In the genomic region with DNA sequence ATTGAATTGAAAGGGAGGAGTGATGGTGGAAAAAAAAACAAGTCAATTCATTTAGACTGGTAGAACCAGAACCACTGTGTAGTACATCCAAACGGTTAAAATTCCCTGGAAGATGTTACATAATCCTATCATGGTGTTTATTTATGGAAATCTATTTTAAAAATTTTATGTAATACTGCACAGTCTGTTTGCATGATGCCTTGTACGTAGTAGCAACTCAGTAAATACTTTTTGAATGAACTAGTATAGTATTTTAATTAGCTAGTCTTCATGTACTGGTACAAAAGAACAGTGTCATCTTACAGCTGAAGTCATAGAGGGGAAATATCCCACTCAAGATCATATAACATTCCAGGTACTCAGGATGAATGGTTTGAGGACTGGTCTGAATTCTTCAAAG, we compare ENCODE assay signal across 14 cellular contexts. TPM values are rescaled to one million over a fixed set of nuclear protein-coding genes. Genes with fewer than 3 reads are reported as not detected.
DNase-seq lines count a peak whose midpoint lies in the region; ATAC-seq and TF ChIP-seq lines count a peak whose summit lies in the region.
"Had no signal": no experiment of that assay in that cellular context is flagged by ENCODE, and none has a peak within 500 bp of the region (broad histone marks: within the 10 kb centered on the region; RNA-seq: fewer than 3 reads in every experiment).

No MANE protein-coding gene starts in this region.

- CTCF ChIA-PET in CD4-positive, alpha-beta T cell (lab: Charles Lee), result no interaction called here
- CTCF ChIA-PET in activated CD8-positive, alpha-beta T cell treated with anti-CD3 and anti-CD28 coated beads, Interleukin-2, amount 10 ng/mL, durations not matched to agents 7 days and 5 days (lab: Charles Lee), result interaction anchor here (1.2 to 6.3 kb wide), 7 partner anchors 11 to 81 kb away, joined by 3 to 31 read pairs (median 9); no protein-coding TSS in a partner anchor

- no peak overlapping the region for H3K4me2 ChIP-seq in GM23248 (ENCODE audit: unreplicated experiment)

- peaks cover 18% of the 10 kb centered on the region; the same call in 1 of the 2 replicates for H3F3A ChIP-seq in GM23248 (ENCODE audit: insufficient read depth)

- H2AFZ ChIP-seq in GM23248, result 0 out of 2 replicates have a peak overlapping the region, but pooled peaks have one; percentile 84

- no peak for TF ChIP-seq EP300 in upper lobe of left lung (IDR thresholded peaks at IDR 0.05)

- H3K9me3 ChIP-seq in CD4-positive, alpha-beta T cell (ENCODE audit: control insufficient read depth, low read length), result peaks cover 13% of the 10 kb centered on the region
- H3K9me3 ChIP-seq in GM23248 (ENCODE audit: low read depth), result no peaks in the 10 kb centered on the region
- H3K9me3 ChIP-seq in upper lobe of left lung, result peaks cover 0 to 5% (median 0%) of the 10 kb centered on the region in 4 donors
- H3K9me3 ChIP-seq: BE2C, colonic mucosa, pancreas had no signal

- in situ Hi-C loops in GM23248 (cut with MboI), result no loop called here

- no peak for ATAC-seq in CD4-positive, alpha-beta T cell (ENCODE audit: poor library complexity)
- ATAC-seq in activated CD8-positive, alpha-beta T cell treated with anti-CD3 and anti-CD28 coated beads, Interleukin-2, amount 10 ng/mL, durations not matched to agents 7 days and 5 days, result no peak
- ATAC-seq in natural killer cell (no peak), upper lobe of left lung (ENCODE audit: low FRiP score in 2 of 2) (no peak), HG02623 (IDR thresholded peaks at IDR 0.05; ENCODE audit: unreplicated experiment) (no peak)

- POLR2A ChIA-PET in CD4-positive, alpha-beta T cell (lab: Charles Lee), result interaction anchor here (0.6 to 1.9 kb wide), 3 partner anchors 15 to 43 kb away, joined by 3 to 12 read pairs (median 6); partner anchors contain the start of gene IER5
- POLR2A ChIA-PET in activated CD8-positive, alpha-beta T cell treated with anti-CD3 and anti-CD28 coated beads, Interleukin-2, amount 10 ng/mL, durations not matched to agents 7 days and 5 days (lab: Charles Lee), result interaction anchor here (0.6 to 2.9 kb wide), 4 partner anchors 11 to 105 kb away, joined by 3 to 22 read pairs (median 3); partner anchors contain the start of gene IER5

- H3K36me3 ChIP-seq in GM23248 (ENCODE audit: low read depth) (no peaks in the 10 kb centered on the region), upper lobe of left lung (peaks cover 0 to 4% (median 1%) of the 10 kb centered on the region in 4 donors)
- H3K36me3 ChIP-seq: BE2C, colonic mucosa, HAP-1, pancreas had no signal

- no peak for DNase-seq in CD4-positive, alpha-beta T cell
- DNase-seq in GM23248 (no peak), natural killer cell (no peak), NCI-H1417 (lab: John Stamatoyannopoulos, UW) (no peak), upper lobe of left lung (no peak)
- DNase-seq in activated CD8-positive, alpha-beta T cell treated with anti-CD3 and anti-CD28 coated beads, Interleukin-2, amount 10 ng/mL, durations not matched to agents 7 days and 5 days, result no peak
- DNase-seq: BE2C, colonic mucosa, NCI-H187, NCI-H446 had no signal

- no peak overlapping the region for H3K4me3 ChIP-seq in GM23248
- H3K4me3 ChIP-seq in upper lobe of left lung, result no peak overlapping the region
- H3K4me3 ChIP-seq: colonic mucosa, HAP-1, pancreas had no signal

- peak overlapping the region; percentile 7 for H3K4me3 Mint-ChIP-seq in CD4-positive, alpha-beta T cell
- H3K4me3 Mint-ChIP-seq in activated CD8-positive, alpha-beta T cell treated with anti-CD3 and anti-CD28 coated beads, Interleukin-2, amount 10 ng/mL, durations not matched to agents 7 days and 5 days, result no peak overlapping the region
- H3K4me3 Mint-ChIP-seq in natural killer cell, result peak overlapping the region; percentile 87

- peak overlapping the region; percentile 53 for H3K27ac Mint-ChIP-seq in CD4-positive, alpha-beta T cell
- peak overlapping the region; percentile 94 for H3K27ac Mint-ChIP-seq in activated CD8-positive, alpha-beta T cell treated with anti-CD3 and anti-CD28 coated beads, Interleukin-2, amount 10 ng/mL, durations not matched to agents 7 days and 5 days
- peak overlapping the region; percentile 91 to 98 for H3K27ac Mint-ChIP-seq in natural killer cell

- H3K9me3 Mint-ChIP-seq in CD4-positive, alpha-beta T cell, result no peaks in the 10 kb centered on the region
- peaks cover 7% of the 10 kb centered on the region for H3K9me3 Mint-ChIP-seq in activated CD8-positive, alpha-beta T cell treated with anti-CD3 and anti-CD28 coated beads, Interleukin-2, amount 10 ng/mL, durations not matched to agents 7 days and 5 days (ENCODE audit: insufficient read depth)
- no peaks in the 10 kb centered on the region for H3K9me3 Mint-ChIP-seq in natural killer cell

- no peaks in the 10 kb centered on the region for H4K20me1 ChIP-seq in GM23248 (ENCODE audit: insufficient read depth)

- no peak overlapping the region for H3K27ac ChIP-seq in CD4-positive, alpha-beta T cell (ENCODE audit: low read depth, low read length)
- H3K27ac ChIP-seq in GM23248 (no peak overlapping the region), upper lobe of left lung (peak overlapping the region in 2 of 4 donors; percentile 69 to 71)

- H3K79me2 ChIP-seq in GM23248 (ENCODE audit: insufficient read depth), result no peaks in the 10 kb centered on the region

- H3K27me3 Mint-ChIP-seq in CD4-positive, alpha-beta T cell, result no peaks in the 10 kb centered on the region
- no peaks in the 10 kb centered on the region for H3K27me3 Mint-ChIP-seq in activated CD8-positive, alpha-beta T cell treated with anti-CD3 and anti-CD28 coated beads, Interleukin-2, amount 10 ng/mL, durations not matched to agents 7 days and 5 days (ENCODE audit: low read depth)
- no peaks in the 10 kb centered on the region for H3K27me3 Mint-ChIP-seq in natural killer cell (ENCODE audit: low read depth in 2 of 2)
- H3K27me3 Mint-ChIP-seq: stimulated activated naive CD8-positive, alpha-beta T cell treated with anti-CD3 and anti-CD28 coated beads, Interleukin-15, amount 100 ng/mL, for 72 hours had no signal

- 8 to 10% methylated on average over 2 of the region's 2 CpGs for WGBS in GM23248 (ENCODE audit: low coverage in 1 of 2, low lambda C conversion rate in 2 of 2, missing lambda C conversion rate in 2 of 2), 2 experiments
- WGBS in upper lobe of left lung, 2 donors, result 42 to 52% methylated on average over 2 of the region's 2 CpGs

- no peaks in the 10 kb centered on the region for H3K27me3 ChIP-seq in CD4-positive, alpha-beta T cell (ENCODE audit: control insufficient read depth, insufficient read depth, low read length)
- H3K27me3 ChIP-seq in GM23248 (replicated peaks; ENCODE audit: insufficient read depth) (no peaks in the 10 kb centered on the region), upper lobe of left lung (no peaks in the 10 kb centered on the region)
- H3K27me3 ChIP-seq: BE2C, colonic mucosa, pancreas had no signal

- H3K4me1 ChIP-seq in GM23248 (ENCODE audit: insufficient read depth) (peaks cover 18% of the 10 kb centered on the region), upper lobe of left lung (peaks cover 3 to 15% (median 6%) of the 10 kb centered on the region in 4 donors)
- H3K4me1 ChIP-seq: BE2C, colonic mucosa, pancreas had no signal

- no peak for TF ChIP-seq POLR2A in upper lobe of left lung (IDR thresholded peaks at IDR 0.05)

- H3K9me2 ChIP-seq in GM23248 (ENCODE audit: insufficient read depth), result no peaks in the 10 kb centered on the region

- H3K4me1 Mint-ChIP-seq in CD4-positive, alpha-beta T cell (ENCODE audit: low read depth), result peaks cover 26% of the 10 kb centered on the region
- peaks cover 22% of the 10 kb centered on the region for H3K4me1 Mint-ChIP-seq in activated CD8-positive, alpha-beta T cell treated with anti-CD3 and anti-CD28 coated beads, Interleukin-2, amount 10 ng/mL, durations not matched to agents 7 days and 5 days (ENCODE audit: low read depth)
- H3K4me1 Mint-ChIP-seq in natural killer cell, result peaks cover 24 to 25% of the 10 kb centered on the region in 2 donors

- intact Hi-C loops in CD4-positive, alpha-beta T cell (cut with DNase I, micrococcal nuclease), result no loop called here
- intact Hi-C loops in natural killer cell (cut with micrococcal nuclease), result no loop called here

- H3K9ac ChIP-seq in GM23248, result no peak overlapping the region

- TF ChIP-seq CTCF in CD4-positive, alpha-beta T cell (IDR thresholded peaks at IDR 0.05), result no peak
- TF ChIP-seq CTCF in natural killer cell (IDR thresholded peaks at IDR 0.05) (no peak), upper lobe of left lung (IDR thresholded peaks at IDR 0.05) (no peak)

- H3K36me3 Mint-ChIP-seq in CD4-positive, alpha-beta T cell (ENCODE audit: low read depth), result peaks cover 39% of the 10 kb centered on the region
- H3K36me3 Mint-ChIP-seq in activated CD8-positive, alpha-beta T cell treated with anti-CD3 and anti-CD28 coated beads, Interleukin-2, amount 10 ng/mL, durations not matched to agents 7 days and 5 days (ENCODE audit: low read depth), result peaks cover 35% of the 10 kb centered on the region
- peaks cover 11% of the 10 kb centered on the region for H3K36me3 Mint-ChIP-seq in natural killer cell

RNA-seq across cellular contexts. Expression of gene IER5, which starts 27.0 kb away (rescaled TPM):
- total RNA-seq in CD4-positive, alpha-beta T cell, result 10 to 100 TPM; 53.8 to 54.1 TPM
- 33.6 and 38.5 TPM in 2 replicates for total RNA-seq in GM23248 (2014; rRNA removed; shearing (Covaris generic))
- polyA plus RNA-seq in GM23248 (2016; fragmentation: Nextera tagmentation; extraction: Ambion mirVana), result 8.1 and 10.8 TPM in 2 replicates
- total RNA-seq in activated CD8-positive, alpha-beta T cell treated with anti-CD3 and anti-CD28 coated beads, Interleukin-2, amount 10 ng/mL, durations not matched to agents 7 days and 5 days, result 10 to 100 TPM; 37.2 to 38.0 TPM
- 100 to 1,000 TPM; 118 to 164 (median 150) TPM for total RNA-seq in natural killer cell
- total RNA-seq in upper lobe of left lung, result 10 to 100 TPM; 15.0 to 43.6 (median 26.1) TPM

RNA-seq across cellular contexts. Expression of gene MR1, which starts 27.7 kb away (rescaled TPM):
- total RNA-seq in CD4-positive, alpha-beta T cell, result 10 to 100 TPM; 16.2 to 18.1 TPM
- 25.2 and 28.6 TPM in 2 replicates for total RNA-seq in GM23248 (2014; rRNA removed; shearing (Covaris generic))
- polyA plus RNA-seq in GM23248 (2016; fragmentation: Nextera tagmentation; extraction: Ambion mirVana), result 25.4 and 26.2 TPM in 2 replicates
- 10 to 100 TPM; 27.9 to 29.3 TPM for total RNA-seq in activated CD8-positive, alpha-beta T cell treated with anti-CD3 and anti-CD28 coated beads, Interleukin-2, amount 10 ng/mL, durations not matched to agents 7 days and 5 days
- total RNA-seq in natural killer cell (10 to 100 TPM; 27.8 to 35.3 (median 34.6) TPM), upper lobe of left lung (10 to 100 TPM; 22.0 to 54.0 (median 26.9) TPM)

RNA-seq across cellular contexts. Expression of gene STX6, which starts 38.8 kb away (rescaled TPM):
- 1 to 10 TPM; 4.9 to 5.1 TPM for total RNA-seq in CD4-positive, alpha-beta T cell
- total RNA-seq in GM23248 (2014; rRNA removed; shearing (Covaris generic)), result 28.6 and 31.1 TPM in 2 replicates
- 16.1 and 16.3 TPM in 2 replicates for polyA plus RNA-seq in GM23248 (2016; fragmentation: Nextera tagmentation; extraction: Ambion mirVana)
- total RNA-seq in activated CD8-positive, alpha-beta T cell treated with anti-CD3 and anti-CD28 coated beads, Interleukin-2, amount 10 ng/mL, durations not matched to agents 7 days and 5 days, result 10 to 100 TPM; 19.3 to 21.0 TPM
- total RNA-seq in natural killer cell (10 to 100 TPM; 11.6 to 18.3 (median 15.6) TPM), upper lobe of left lung (10 to 100 TPM; 29.2 to 44.1 (median 35.2) TPM)
